In genomic region chr19:48714759-48715261, GRCh38 we compare ENCODE assay signal across 2 cellular contexts.
A peak's percentile ranks its signal among the peaks of the same experiment; 100 is the strongest.
TF ChIP-seq lines count a peak whose summit lies in the region.

No MANE protein-coding gene starts in this region.

TF ChIP-seq in H1, 55 proteins besides CTCF, POLR2A, EP300 and RAD21:
- TF ChIP-seq SP2 (IDR thresholded peaks at IDR 0.05; ENCODE audit: low read length) (no peak), SUZ12 (IDR thresholded peaks at IDR 0.05; ENCODE audit: low read length) (0 out of 2 replicates have a peak, but pooled peaks have one; percentile 1)

TF ChIP-seq in neural cell, 6 proteins besides CTCF, POLR2A, EP300 and RAD21:
- no peak for TF ChIP-seq SMC3 (conservative IDR thresholded peaks at IDR 0.05; ENCODE audit: poor library complexity)
- TF ChIP-seq, protein P1, sequence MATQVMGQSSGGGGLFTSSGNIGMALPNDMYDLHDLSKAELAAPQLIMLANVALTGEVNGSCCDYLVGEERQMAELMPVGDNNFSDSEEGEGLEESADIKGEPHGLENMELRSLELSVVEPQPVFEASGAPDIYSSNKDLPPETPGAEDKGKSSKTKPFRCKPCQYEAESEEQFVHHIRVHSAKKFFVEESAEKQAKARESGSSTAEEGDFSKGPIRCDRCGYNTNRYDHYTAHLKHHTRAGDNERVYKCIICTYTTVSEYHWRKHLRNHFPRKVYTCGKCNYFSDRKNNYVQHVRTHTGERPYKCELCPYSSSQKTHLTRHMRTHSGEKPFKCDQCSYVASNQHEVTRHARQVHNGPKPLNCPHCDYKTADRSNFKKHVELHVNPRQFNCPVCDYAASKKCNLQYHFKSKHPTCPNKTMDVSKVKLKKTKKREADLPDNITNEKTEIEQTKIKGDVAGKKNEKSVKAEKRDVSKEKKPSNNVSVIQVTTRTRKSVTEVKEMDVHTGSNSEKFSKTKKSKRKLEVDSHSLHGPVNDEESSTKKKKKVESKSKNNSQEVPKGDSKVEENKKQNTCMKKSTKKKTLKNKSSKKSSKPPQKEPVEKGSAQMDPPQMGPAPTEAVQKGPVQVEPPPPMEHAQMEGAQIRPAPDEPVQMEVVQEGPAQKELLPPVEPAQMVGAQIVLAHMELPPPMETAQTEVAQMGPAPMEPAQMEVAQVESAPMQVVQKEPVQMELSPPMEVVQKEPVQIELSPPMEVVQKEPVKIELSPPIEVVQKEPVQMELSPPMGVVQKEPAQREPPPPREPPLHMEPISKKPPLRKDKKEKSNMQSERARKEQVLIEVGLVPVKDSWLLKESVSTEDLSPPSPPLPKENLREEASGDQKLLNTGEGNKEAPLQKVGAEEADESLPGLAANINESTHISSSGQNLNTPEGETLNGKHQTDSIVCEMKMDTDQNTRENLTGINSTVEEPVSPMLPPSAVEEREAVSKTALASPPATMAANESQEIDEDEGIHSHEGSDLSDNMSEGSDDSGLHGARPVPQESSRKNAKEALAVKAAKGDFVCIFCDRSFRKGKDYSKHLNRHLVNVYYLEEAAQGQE (IDR thresholded peaks at IDR 0.05; ENCODE audit: borderline replicate concordance): no peak
- no peak for TF ChIP-seq MXI1 (conservative IDR thresholded peaks at IDR 0.05; ENCODE audit: poor library complexity, severe bottlenecking)
- TF ChIP-seq TAF1 (IDR thresholded peaks at IDR 0.05; ENCODE audit: low read depth): no peak
- no peak for TF ChIP-seq POLR2AphosphoS5 (IDR thresholded peaks at IDR 0.05)
- no peak for TF ChIP-seq EZH2 (IDR thresholded peaks at IDR 0.05; ENCODE audit: borderline replicate concordance, insufficient read depth, low read length, poor library complexity, severe bottlenecking)
